Comparison of ENCODE assay signal across 1 cellular context in genomic region chr6:74534485-74535211, GRCh38.
TF ChIP-seq lines count a peak whose summit lies in the region.

No MANE protein-coding gene starts in this region.

TF ChIP-seq in HepG2, 621 proteins besides CTCF, POLR2A, EP300 and RAD21 (continued from another document and continues in another):
- TF ChIP-seq POGK (CRISPR knock-in tag; conservative IDR thresholded peaks at IDR 0.05) (no peak), HMG20A (CRISPR knock-in tag; IDR thresholded peaks at IDR 0.05; ENCODE audit: borderline replicate concordance) (peak; percentile 96), HMGXB4 (CRISPR knock-in tag; IDR thresholded peaks at IDR 0.05; ENCODE audit: borderline replicate concordance in 1 of 2, low read depth in 1 of 2) (no peak), HOXD1 (CRISPR knock-in tag; IDR thresholded peaks at IDR 0.05) (peak; percentile 43; the same call in 1 of the 2 replicates), SATB2 (CRISPR knock-in tag; IDR thresholded peaks at IDR 0.05) (no peak), RFX3 (CRISPR knock-in tag; IDR thresholded peaks at IDR 0.05) (no peak), MEF2D (CRISPR knock-in tag; IDR thresholded peaks at IDR 0.05) (peak; percentile 74), RORA (CRISPR knock-in tag; IDR thresholded peaks at IDR 0.05) (no peak), SAP130 (CRISPR knock-in tag; IDR thresholded peaks at IDR 0.05; ENCODE audit: low read depth) (peak; percentile 41), ONECUT2 (CRISPR knock-in tag; IDR thresholded peaks at IDR 0.05) (no peak), NFIB (CRISPR knock-in tag; IDR thresholded peaks at IDR 0.05; ENCODE audit: borderline replicate concordance) (no peak), ZMYM3 (CRISPR knock-in tag; IDR thresholded peaks at IDR 0.05) (peak; percentile 68; the same call in 1 of the 2 replicates), PCBP1 (IDR thresholded peaks at IDR 0.05; ENCODE audit: borderline replicate concordance, low read depth, low read length) (no peak), ZNF367 (CRISPR knock-in tag; IDR thresholded peaks at IDR 0.05; ENCODE audit: borderline replicate concordance) (no peak), FOXM1 (CRISPR knock-in tag; IDR thresholded peaks at IDR 0.05) (no peak), MIXL1 (CRISPR knock-in tag; IDR thresholded peaks at IDR 0.05) (peak; percentile 75; the same call in 1 of the 2 replicates), PAXIP1 (CRISPR knock-in tag; conservative IDR thresholded peaks at IDR 0.05) (peak; percentile 100), ZFP82 (CRISPR knock-in tag; IDR thresholded peaks at IDR 0.05; ENCODE audit: borderline replicate concordance) (no peak), ZNF598 (CRISPR knock-in tag; IDR thresholded peaks at IDR 0.05; ENCODE audit: borderline replicate concordance) (no peak), U2AF1 (optimal IDR thresholded peaks at IDR 0.05; ENCODE audit: low read depth, low read length) (no peak), ZNF430 (CRISPR knock-in tag; IDR thresholded peaks at IDR 0.05) (0 out of 2 replicates have a peak, but pooled peaks have one; percentile 48), ZNF484 (CRISPR knock-in tag; IDR thresholded peaks at IDR 0.05; ENCODE audit: borderline replicate concordance, low read depth) (no peak), HDAC2 (CRISPR knock-in tag; IDR thresholded peaks at IDR 0.05) (peak; percentile 85), GFI1 (CRISPR knock-in tag; IDR thresholded peaks at IDR 0.05; ENCODE audit: borderline replicate concordance) (0 out of 2 replicates have a peak, but pooled peaks have one; percentile 41), NRL (CRISPR knock-in tag; IDR thresholded peaks at IDR 0.05; ENCODE audit: borderline replicate concordance) (no peak), ZEB1 (IDR thresholded peaks at IDR 0.05; ENCODE audit: insufficient replicate concordance, low read depth) (no peak), ZSCAN20 (CRISPR knock-in tag; IDR thresholded peaks at IDR 0.05; ENCODE audit: borderline replicate concordance) (no peak), ZNF572 (CRISPR knock-in tag; IDR thresholded peaks at IDR 0.05) (no peak), ZNF121 (CRISPR knock-in tag; IDR thresholded peaks at IDR 0.05) (no peak), NCOR1 (IDR thresholded peaks at IDR 0.05; ENCODE audit: borderline replicate concordance, low read length) (peak; percentile 93), ZBTB46 (CRISPR knock-in tag; IDR thresholded peaks at IDR 0.05; ENCODE audit: borderline replicate concordance) (no peak), NFYC (CRISPR knock-in tag; IDR thresholded peaks at IDR 0.05) (no peak), ZNF274 (CRISPR knock-in tag; IDR thresholded peaks at IDR 0.05) (no peak), CBX2 (IDR thresholded peaks at IDR 0.05; ENCODE audit: low read depth, low read length) (no peak), CBX2 (CRISPR knock-in tag; IDR thresholded peaks at IDR 0.05; ENCODE audit: low read depth) (no peak), ZNF432 (CRISPR knock-in tag; IDR thresholded peaks at IDR 0.05; ENCODE audit: borderline replicate concordance) (no peak), KDM1A (CRISPR knock-in tag; IDR thresholded peaks at IDR 0.05) (0 out of 2 replicates have a peak, but pooled peaks have one; percentile 48), ZNF776 (CRISPR knock-in tag; IDR thresholded peaks at IDR 0.05) (no peak), ESRRA (CRISPR knock-in tag; IDR thresholded peaks at IDR 0.05; ENCODE audit: low read depth) (no peak), ZKSCAN1 (IDR thresholded peaks at IDR 0.05; ENCODE audit: low read length) (no peak), ZNF264 (CRISPR knock-in tag; IDR thresholded peaks at IDR 0.05) (peak; percentile 29; the same call in 1 of the 2 replicates), HIVEP1 (CRISPR knock-in tag; IDR thresholded peaks at IDR 0.05) (no peak), AKNA (CRISPR knock-in tag; IDR thresholded peaks at IDR 0.05; ENCODE audit: borderline replicate concordance) (no peak), ZNF350 (CRISPR knock-in tag; IDR thresholded peaks at IDR 0.05; ENCODE audit: borderline replicate concordance, low read depth) (no peak), KMT2A (CRISPR knock-in tag; IDR thresholded peaks at IDR 0.05) (no peak), ZNF329 (CRISPR knock-in tag; IDR thresholded peaks at IDR 0.05; ENCODE audit: low read depth) (no peak), RFX5 (IDR thresholded peaks at IDR 0.05; ENCODE audit: low read depth, low read length) (no peak), SP4 (CRISPR knock-in tag; IDR thresholded peaks at IDR 0.05) (no peak), POLR2AphosphoS5 (IDR thresholded peaks at IDR 0.05; ENCODE audit: low read depth, low read length) (no peak), ETV5 (CRISPR knock-in tag; IDR thresholded peaks at IDR 0.05; ENCODE audit: borderline replicate concordance) (peak; percentile 72; the same call in 1 of the 2 replicates), ZFP36 (IDR thresholded peaks at IDR 0.05; ENCODE audit: borderline replicate concordance, low read depth, low read length, partially characterized antibody) (no peak), ZNF256 (CRISPR knock-in tag; conservative IDR thresholded peaks at IDR 0.05) (no peak), TBX2 (CRISPR knock-in tag; IDR thresholded peaks at IDR 0.05; ENCODE audit: borderline replicate concordance) (peak; percentile 32; the same call in 1 of the 2 replicates), ZNF704 (CRISPR knock-in tag; IDR thresholded peaks at IDR 0.05; ENCODE audit: borderline replicate concordance) (no peak), ZSCAN31 (CRISPR knock-in tag; IDR thresholded peaks at IDR 0.05; ENCODE audit: low read depth) (peak; percentile 43; the same call in 1 of the 2 replicates), TCF12 (IDR thresholded peaks at IDR 0.05) (no peak), TCF12 (CRISPR knock-in tag; IDR thresholded peaks at IDR 0.05) (no peak), ZNF260 (CRISPR knock-in tag; IDR thresholded peaks at IDR 0.05; ENCODE audit: borderline replicate concordance, low read depth) (no peak), ATF7 (IDR thresholded peaks at IDR 0.05) (no peak), ATF7 (CRISPR knock-in tag; IDR thresholded peaks at IDR 0.05) (no peak), FOXK2 (IDR thresholded peaks at IDR 0.05) (peak; percentile 79; the same call in 1 of the 2 replicates), ZBTB25 (CRISPR knock-in tag; IDR thresholded peaks at IDR 0.05) (0 out of 2 replicates have a peak, but pooled peaks have one; percentile 65)
